ENCODE assay signal across 8 cellular contexts in genomic region chr4:143513314-143514211, GRCh38. TPM values are rescaled to one million over a fixed set of nuclear protein-coding genes. Genes with fewer than 3 reads are reported as not detected.
DNase-seq lines count a peak whose midpoint lies in the region; TF ChIP-seq lines count a peak whose summit lies in the region.

Gene SMARCA5 (plus strand): TSS chr4:143513702. CDS start chr4:143513925, 223 bp downstream.

- peaks cover 8% of the 10 kb centered on the region for H3K4me1 ChIP-seq in effector memory CD4-positive, alpha-beta T cell (ENCODE audit: control insufficient read depth, insufficient read depth, low read length, poor library complexity, severe bottlenecking)

- CTCF ChIA-PET in activated CD8-positive, alpha-beta memory T cell treated with anti-CD3 and anti-CD28 coated beads for 36 hours (lab: Charles Lee) = interaction anchor here (0.7 kb wide), 1 partner anchor 18 kb away, joined by 3 read pairs; no protein-coding TSS in a partner anchor

- peak within 1 kb of the TSS; percentile 94 for H3K27ac ChIP-seq in effector memory CD4-positive, alpha-beta T cell (ENCODE audit: insufficient read depth, low read length, poor library complexity, severe bottlenecking)

- POLR2A ChIA-PET in activated CD8-positive, alpha-beta memory T cell treated with anti-CD3 and anti-CD28 coated beads for 36 hours (lab: Charles Lee) = interaction anchor here (2.0 kb wide), 1 partner anchor 45 kb away, joined by 5 read pairs; no protein-coding TSS in a partner anchor

- TF ChIP-seq CTCF in GM20000 (IDR thresholded peaks at IDR 0.05; ENCODE audit: extremely low read depth, missing control alignments) = no peak

- peak; percentile 97 for DNase-seq in CMK (ENCODE audit: low read depth)
- DNase-seq in GM20000 (ENCODE audit: low spot score) = peak; percentile 94
- DNase-seq in HT-29 (ENCODE audit: low spot score) = peak; percentile 98
- DNase-seq in NOMO-1 (lab: John Stamatoyannopoulos, UW; ENCODE audit: unreplicated experiment in 2 of 2) = peak; percentile 97 to 99
- peak; percentile 93 to 95 (median 94) for DNase-seq in effector memory CD4-positive, alpha-beta T cell
- DNase-seq in lung microvascular endothelial cell (ENCODE audit: low read depth in 2 of 2) = peak; percentile 98 to 99
- peak; percentile 93 to 95 (median 94) for DNase-seq in stimulated activated CD4-positive, alpha-beta T cell treated with anti-CD3 and anti-CD28 coated beads, TNF-alpha, amount 100 ng/mL, for 48 hours (ENCODE audit: low read depth in 3 of 3)

- H3K27me3 ChIP-seq in effector memory CD4-positive, alpha-beta T cell (replicated peaks; ENCODE audit: control insufficient read depth, insufficient read depth, low read length, poor library complexity, severe bottlenecking) = no peaks in the 10 kb centered on the region

- H3K9me3 ChIP-seq in effector memory CD4-positive, alpha-beta T cell (ENCODE audit: control insufficient read depth, low read length) = no peaks in the 10 kb centered on the region

- peak within 1 kb of the TSS; percentile 86 for H3K4me3 ChIP-seq in effector memory CD4-positive, alpha-beta T cell (ENCODE audit: insufficient read depth, low read depth, low read length, poor library complexity, severe bottlenecking)

- H3K36me3 ChIP-seq in effector memory CD4-positive, alpha-beta T cell (ENCODE audit: control insufficient read depth, insufficient read depth, low read length) = peaks cover 6% of the 10 kb centered on the region

RNA-seq across cellular contexts. Expression of gene SMARCA5, which starts in this region (rescaled TPM):
- total RNA-seq in HT-29 (2014; rRNA removed; shearing (Covaris generic)) = 24.2 and 25.0 TPM in 2 replicates
- total RNA-seq in activated CD8-positive, alpha-beta memory T cell treated with anti-CD3 and anti-CD28 coated beads for 36 hours = 10 to 100 TPM; 65.5 to 66.7 TPM
- 45.3 and 53.0 TPM in 2 replicates for total RNA-seq in lung microvascular endothelial cell

Comparison
In these comparisons a context has a peak if more than half of its experiments do, and no peak if none do; other contexts are left out.
1. Peak in every context shown above with its lines: DNase-seq, H3K4me3 ChIP-seq and H3K27ac ChIP-seq.